In genomic region chr19:12932392-12933286, GRCh38 we compare ENCODE assay signal across 8 cellular contexts. TPM values are rescaled to one million over a fixed set of nuclear protein-coding genes. Genes with fewer than 3 reads are reported as not detected.
DNase-seq lines count a peak whose midpoint lies in the region; ATAC-seq, FAIRE-seq and TF ChIP-seq lines count a peak whose summit lies in the region.

No MANE protein-coding gene starts in this region.

- TF ChIP-seq EP300 in suprapubic skin (IDR thresholded peaks at IDR 0.05), result no peak

- peaks cover 8 to 10% of the 10 kb centered on the region in 2 donors for H3K36me3 ChIP-seq in kidney (ENCODE audit: control insufficient read depth in 1 of 2, insufficient read depth in 2 of 2, low read length in 2 of 2)
- H3K36me3 ChIP-seq in suprapubic skin, result peaks cover 30% of the 10 kb centered on the region

- H3K27me3 ChIP-seq in suprapubic skin, result no peaks in the 10 kb centered on the region

- peak overlapping the region; percentile 74 to 83 for H3K9ac ChIP-seq in kidney (ENCODE audit: low read length in 2 of 2)

- no peaks in the 10 kb centered on the region for H3K9me3 Mint-ChIP-seq in activated T-helper 2 cell treated with anti-CD3 and anti-CD28 coated beads, Interferon-gamma antibody, Interleukin-2, Interleukin-4, amounts not matched to agents 10 μg/mL and 5 μg/mL and 100 μg/mL, durations not matched to agents 14 hours and 24 hours and 36 hours

- intact Hi-C loops in activated T-helper 2 cell treated with anti-CD3 and anti-CD28 coated beads, Interferon-gamma antibody, Interleukin-2, Interleukin-4, amounts not matched to agents 10 μg/mL and 5 μg/mL and 100 μg/mL, durations not matched to agents 14 hours and 24 hours and 36 hours (cut with micrococcal nuclease), result loop anchor here (1.0 to 2.0 kb wide), 2 partner anchors 13 to 14 kb away; partner anchors contain the start of genes RAD23A and SYCE2
- intact Hi-C loops in kidney (cut with DNase I), result no loop called here

- H3K27ac Mint-ChIP-seq in activated T-helper 2 cell treated with anti-CD3 and anti-CD28 coated beads, Interferon-gamma antibody, Interleukin-2, Interleukin-4, amounts not matched to agents 10 μg/mL and 5 μg/mL and 100 μg/mL, durations not matched to agents 14 hours and 24 hours and 36 hours, result peak overlapping the region; percentile 93

- H3K4me1 ChIP-seq in kidney (ENCODE audit: control insufficient read depth in 1 of 2, insufficient read depth in 1 of 2, low read depth in 1 of 2, low read length in 2 of 2), result peaks cover 11 to 15% of the 10 kb centered on the region in 2 donors
- H3K4me1 ChIP-seq in suprapubic skin, result peaks cover 25% of the 10 kb centered on the region

- no peak overlapping the region for H3K27ac ChIP-seq in kidney (ENCODE audit: low read depth in 2 of 2, low read length in 2 of 2)
- H3K27ac ChIP-seq in suprapubic skin, result peak overlapping the region; percentile 77

- TF ChIP-seq POLR2A in suprapubic skin (IDR thresholded peaks at IDR 0.05), result no peak

- no peaks in the 10 kb centered on the region for H3K9me3 ChIP-seq in kidney (ENCODE audit: control insufficient read depth in 1 of 2, low read length in 2 of 2)
- no peaks in the 10 kb centered on the region for H3K9me3 ChIP-seq in suprapubic skin

- peak overlapping the region; percentile 99 for H3K4me3 Mint-ChIP-seq in activated T-helper 2 cell treated with anti-CD3 and anti-CD28 coated beads, Interferon-gamma antibody, Interleukin-2, Interleukin-4, amounts not matched to agents 10 μg/mL and 5 μg/mL and 100 μg/mL, durations not matched to agents 14 hours and 24 hours and 36 hours (ENCODE audit: low read depth)

- H3K4me3 ChIP-seq in kidney (ENCODE audit: low read length in 2 of 2), result peak overlapping the region; percentile 87 to 91
- H3K4me3 ChIP-seq in suprapubic skin, result peak overlapping the region; percentile 84

- DNase-seq in activated CD4-positive, alpha-beta T cell treated with anti-CD3 and anti-CD28 coated beads for 48 hours, result peak; percentile 1
- no peak for DNase-seq in activated CD4-positive, alpha-beta T cell treated with anti-CD3 and anti-CD28 coated beads for 1 hour
- no peak for DNase-seq in activated T-helper 2 cell treated with anti-CD3 and anti-CD28 coated beads, Interferon-gamma antibody, Interleukin-2, Interleukin-4, amounts not matched to agents 10 μg/mL and 5 μg/mL and 100 μg/mL, durations not matched to agents 14 hours and 24 hours and 36 hours (ENCODE audit: low spot score)
- DNase-seq in kidney (no peak), suprapubic skin (ENCODE audit: low spot score in 2 of 2) (no peak), DMS 273 (lab: John Stamatoyannopoulos, UW; ENCODE audit: unreplicated experiment) (no peak), NCI-H510A (lab: John Stamatoyannopoulos, UW) (no peak)

- peaks cover 45% of the 10 kb centered on the region for H3K36me3 Mint-ChIP-seq in activated T-helper 2 cell treated with anti-CD3 and anti-CD28 coated beads, Interferon-gamma antibody, Interleukin-2, Interleukin-4, amounts not matched to agents 10 μg/mL and 5 μg/mL and 100 μg/mL, durations not matched to agents 14 hours and 24 hours and 36 hours (ENCODE audit: low read depth)

- ATAC-seq in HG03460 (IDR thresholded peaks at IDR 0.05; ENCODE audit: unreplicated experiment), result no peak

- no peaks in the 10 kb centered on the region for H3K27me3 Mint-ChIP-seq in activated T-helper 2 cell treated with anti-CD3 and anti-CD28 coated beads, Interferon-gamma antibody, Interleukin-2, Interleukin-4, amounts not matched to agents 10 μg/mL and 5 μg/mL and 100 μg/mL, durations not matched to agents 14 hours and 24 hours and 36 hours (ENCODE audit: low read depth)

- TF ChIP-seq CTCF in kidney (IDR thresholded peaks at IDR 0.05; ENCODE audit: borderline replicate concordance, extremely low read depth, insufficient read depth), result no peak
- no peak for TF ChIP-seq CTCF in suprapubic skin (IDR thresholded peaks at IDR 0.05)

- WGBS in suprapubic skin, result 31% methylated on average over 15 of the region's 16 CpGs

- peaks cover 30% of the 10 kb centered on the region for H3K4me1 Mint-ChIP-seq in activated T-helper 2 cell treated with anti-CD3 and anti-CD28 coated beads, Interferon-gamma antibody, Interleukin-2, Interleukin-4, amounts not matched to agents 10 μg/mL and 5 μg/mL and 100 μg/mL, durations not matched to agents 14 hours and 24 hours and 36 hours (ENCODE audit: low read depth)

- FAIRE-seq in kidney (lab: Jason Lieb, UNC), result no peak

RNA-seq across cellular contexts. Expression of gene FARSA, which starts 0.9 kb away (rescaled TPM):
- 165 and 166 TPM in 2 replicates for total RNA-seq in activated T-helper 2 cell treated with anti-CD3 and anti-CD28 coated beads, Interferon-gamma antibody, Interleukin-2, Interleukin-4, amounts not matched to agents 10 μg/mL and 5 μg/mL and 100 μg/mL, durations not matched to agents 14 hours and 24 hours and 36 hours
- total RNA-seq in kidney, result 48.0 TPM
- 58.2 TPM for polyA plus RNA-seq in kidney (ENCODE audit: insufficient read depth, low read depth, low replicate concordance)
- 10 to 100 TPM; 49.0 to 60.6 (median 50.9) TPM for total RNA-seq in suprapubic skin

RNA-seq across cellular contexts. Expression of gene CALR, which starts 5.8 kb away (rescaled TPM):
- total RNA-seq in activated T-helper 2 cell treated with anti-CD3 and anti-CD28 coated beads, Interferon-gamma antibody, Interleukin-2, Interleukin-4, amounts not matched to agents 10 μg/mL and 5 μg/mL and 100 μg/mL, durations not matched to agents 14 hours and 24 hours and 36 hours, result 984 and 991 TPM in 2 replicates
- total RNA-seq in kidney (1,087 TPM), suprapubic skin (100 to 1,000 TPM; 131 to 285 (median 237) TPM)
- polyA plus RNA-seq in kidney (ENCODE audit: insufficient read depth, low read depth, low replicate concordance), result 1,037 TPM

RNA-seq across cellular contexts. Expression of gene RAD23A, which starts 13.0 kb away (rescaled TPM):
- total RNA-seq in activated T-helper 2 cell treated with anti-CD3 and anti-CD28 coated beads, Interferon-gamma antibody, Interleukin-2, Interleukin-4, amounts not matched to agents 10 μg/mL and 5 μg/mL and 100 μg/mL, durations not matched to agents 14 hours and 24 hours and 36 hours, result 189 and 196 TPM in 2 replicates
- total RNA-seq in kidney, result 79.2 TPM
- polyA plus RNA-seq in kidney (ENCODE audit: insufficient read depth, low read depth, low replicate concordance), result 105 TPM
- 100 to 1,000 TPM in 3 of 4 donors, 10 to 100 TPM in 1; 95.4 to 120 (median 109) TPM for total RNA-seq in suprapubic skin

RNA-seq across cellular contexts. Expression of gene SYCE2, which starts 13.5 kb away (rescaled TPM):
- 1.9 and 3.2 TPM in 2 replicates for total RNA-seq in activated T-helper 2 cell treated with anti-CD3 and anti-CD28 coated beads, Interferon-gamma antibody, Interleukin-2, Interleukin-4, amounts not matched to agents 10 μg/mL and 5 μg/mL and 100 μg/mL, durations not matched to agents 14 hours and 24 hours and 36 hours
- total RNA-seq in kidney, result not detected
- polyA plus RNA-seq in kidney (ENCODE audit: insufficient read depth, low read depth, low replicate concordance), result not detected
- under 1 TPM in 1 of 4 donors, not detected in 3; 0.89 TPM for total RNA-seq in suprapubic skin

RNA-seq across cellular contexts. Expression of gene GADD45GIP1, which starts 24.4 kb away (rescaled TPM):
- total RNA-seq in activated T-helper 2 cell treated with anti-CD3 and anti-CD28 coated beads, Interferon-gamma antibody, Interleukin-2, Interleukin-4, amounts not matched to agents 10 μg/mL and 5 μg/mL and 100 μg/mL, durations not matched to agents 14 hours and 24 hours and 36 hours, result 29.2 and 32.6 TPM in 2 replicates
- total RNA-seq in kidney (18.4 TPM), suprapubic skin (10 to 100 TPM; 20.4 to 31.0 (median 24.8) TPM)
- 71.3 TPM for polyA plus RNA-seq in kidney (ENCODE audit: insufficient read depth, low read depth, low replicate concordance)
